Comparison of ENCODE assay signal across 1 cellular context in the genomic region with DNA sequence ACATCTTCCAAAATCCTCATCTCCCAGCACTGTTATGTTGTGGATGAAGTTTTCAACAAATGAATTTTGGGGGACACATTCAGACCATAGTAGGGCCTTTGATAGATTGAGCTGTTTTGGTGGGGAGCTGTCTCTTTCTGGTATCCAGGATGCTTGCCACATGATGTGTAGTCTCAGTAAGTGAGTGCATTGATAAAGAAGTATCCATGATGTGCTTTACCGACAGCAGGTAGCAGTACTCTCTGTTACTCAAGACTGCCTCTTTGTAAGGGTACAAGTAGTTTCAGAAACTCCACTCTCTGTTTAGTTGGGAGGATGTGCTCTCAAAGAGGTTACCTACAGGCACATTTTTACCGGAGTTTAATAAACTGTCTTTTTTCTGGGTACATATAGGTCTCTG.
TF ChIP-seq lines count a peak whose summit lies in the region.

No MANE protein-coding gene starts in this region.

TF ChIP-seq in HepG2, 621 proteins besides CTCF, POLR2A, EP300 and RAD21:
- TF ChIP-seq, protein P1, sequence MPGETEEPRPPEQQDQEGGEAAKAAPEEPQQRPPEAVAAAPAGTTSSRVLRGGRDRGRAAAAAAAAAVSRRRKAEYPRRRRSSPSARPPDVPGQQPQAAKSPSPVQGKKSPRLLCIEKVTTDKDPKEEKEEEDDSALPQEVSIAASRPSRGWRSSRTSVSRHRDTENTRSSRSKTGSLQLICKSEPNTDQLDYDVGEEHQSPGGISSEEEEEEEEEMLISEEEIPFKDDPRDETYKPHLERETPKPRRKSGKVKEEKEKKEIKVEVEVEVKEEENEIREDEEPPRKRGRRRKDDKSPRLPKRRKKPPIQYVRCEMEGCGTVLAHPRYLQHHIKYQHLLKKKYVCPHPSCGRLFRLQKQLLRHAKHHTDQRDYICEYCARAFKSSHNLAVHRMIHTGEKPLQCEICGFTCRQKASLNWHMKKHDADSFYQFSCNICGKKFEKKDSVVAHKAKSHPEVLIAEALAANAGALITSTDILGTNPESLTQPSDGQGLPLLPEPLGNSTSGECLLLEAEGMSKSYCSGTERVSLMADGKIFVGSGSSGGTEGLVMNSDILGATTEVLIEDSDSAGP (CRISPR knock-in tag; IDR thresholded peaks at IDR 0.05; ENCODE audit: borderline replicate concordance): no peak
- TF ChIP-seq HNF1B (CRISPR knock-in tag; IDR thresholded peaks at IDR 0.05) (no peak), GLMP (CRISPR knock-in tag; IDR thresholded peaks at IDR 0.05; ENCODE audit: borderline replicate concordance) (no peak), REPIN1 (CRISPR knock-in tag; IDR thresholded peaks at IDR 0.05; ENCODE audit: borderline replicate concordance, low read depth) (no peak), SSRP1 (CRISPR knock-in tag; IDR thresholded peaks at IDR 0.05) (no peak), E2F1 (CRISPR knock-in tag; IDR thresholded peaks at IDR 0.05) (no peak), JARID2 (CRISPR knock-in tag; IDR thresholded peaks at IDR 0.05; ENCODE audit: insufficient replicate concordance) (no peak), KIAA2018 (CRISPR knock-in tag; IDR thresholded peaks at IDR 0.05; ENCODE audit: borderline replicate concordance) (no peak), CBX5 (CRISPR knock-in tag; IDR thresholded peaks at IDR 0.05; ENCODE audit: borderline replicate concordance) (no peak), GMEB2 (CRISPR knock-in tag; IDR thresholded peaks at IDR 0.05; ENCODE audit: low read depth) (no peak), SP140L (CRISPR knock-in tag; IDR thresholded peaks at IDR 0.05; ENCODE audit: borderline replicate concordance) (no peak)
